ENCODE assay signal across 8 cellular contexts in genomic region chr1:32464716-32465540, GRCh38. TPM values are rescaled to one million over a fixed set of nuclear protein-coding genes. Genes with fewer than 3 reads are reported as not detected.
A peak's percentile ranks its signal among the peaks of the same experiment; 100 is the strongest.
DNase-seq lines count a peak whose midpoint lies in the region; ATAC-seq, FAIRE-seq and TF ChIP-seq lines count a peak whose summit lies in the region.

Gene ZBTB8B, plus strand, starts transcription at chr1:32465072. Its CDS starts 5,553 bp downstream, at chr1:32470625.

- H3K27me3 ChIP-seq in thoracic aorta (replicated peaks; ENCODE audit: insufficient read depth): peaks cover 5% of the 10 kb centered on the region

- H3K36me3 ChIP-seq in thoracic aorta: no peaks in the 10 kb centered on the region

- DNase-seq in GM19239 (ENCODE audit: insufficient read length, low spot score) (peak; percentile 48), NCI-H526 treated with DMSO at 0.1 percent for 48 hours (lab: John Stamatoyannopoulos, UW) (peak; percentile 94), germinal center (ENCODE audit: low spot score) (peak; percentile 86), thoracic aorta (ENCODE audit: low spot score) (no peak)
- DNase-seq in activated naive CD4-positive, alpha-beta T cell treated with anti-CD3 and anti-CD28 coated beads, Interleukin-2, amount 50 U/mL, for 16 hours: peak; percentile 51
- no peak for DNase-seq in NK-92 treated with Interleukin-12 subunit alpha and Interleukin-12 subunit beta, amount 100 ng/mL, for 24 hours (lab: John Stamatoyannopoulos, UW)

- TF ChIP-seq CTCF in nephron (IDR thresholded peaks at IDR 0.05; ENCODE audit: unreplicated experiment in 3 of 3) (no peak), thoracic aorta (IDR thresholded peaks at IDR 0.05) (peak; percentile 19)

- peaks cover 13% of the 10 kb centered on the region for H3K4me1 Mint-ChIP-seq in nephron

- H3K4me1 ChIP-seq in thoracic aorta (ENCODE audit: control insufficient read depth in 1 of 2, low read depth in 2 of 2): peaks cover 12 to 18% of the 10 kb centered on the region in 2 donors

- ATAC-seq in thoracic aorta (ENCODE audit: insufficient number of reproducible peaks, low FRiP score, low read depth) (peak; percentile 24), HG03571 (IDR thresholded peaks at IDR 0.05; ENCODE audit: unreplicated experiment) (no peak)

- no peaks in the 10 kb centered on the region for H3K9me3 ChIP-seq in thoracic aorta

- no peak for FAIRE-seq in GM19239 (lab: Jason Lieb, UNC)

- H3K27me3 Mint-ChIP-seq in nephron (ENCODE audit: low read depth): peaks cover 14% of the 10 kb centered on the region

- peak within 1 kb of the TSS; percentile 70 for H3K4me3 ChIP-seq in thoracic aorta

- no peak within 1 kb of the TSS for H3K27ac ChIP-seq in thoracic aorta

- H3K9me3 Mint-ChIP-seq in nephron: no peaks in the 10 kb centered on the region

- H3K36me3 Mint-ChIP-seq in nephron (ENCODE audit: low read depth): no peaks in the 10 kb centered on the region

- H3K27ac Mint-ChIP-seq in nephron: peak within 1 kb of the TSS; percentile 45 to 81 (median 47)

- H3K4me3 Mint-ChIP-seq in nephron: peak within 1 kb of the TSS; percentile 88 to 96 (median 90)

RNA-seq across cellular contexts. Expression of gene ZBTB8B, which starts in this region (rescaled TPM):
- total RNA-seq in thoracic aorta: not detected

Comparison
In these comparisons a context has a peak if more than half of its experiments do, and no peak if none do; other contexts are left out.
1. Peak in ATAC-seq and H3K4me3 ChIP-seq in thoracic aorta; RNA of the gene not detected or under 1 TPM.
2. DNase-seq: peak in GM19239 (single experiment), NCI-H526 treated with DMSO at 0.1 percent for 48 hours (single experiment), activated naive CD4-positive, alpha-beta T cell treated with anti-CD3 and anti-CD28 coated beads, Interleukin-2, amount 50 U/mL, for 16 hours (single experiment) and germinal center (single experiment); none in thoracic aorta (single experiment) and NK-92 treated with Interleukin-12 subunit alpha and Interleukin-12 subunit beta, amount 100 ng/mL, for 24 hours (single experiment).